Comparison of ENCODE assay signal across 1 cellular context in genomic region chr6:53496797-53497196, GRCh38.
TF ChIP-seq lines count a peak whose summit lies in the region.

No MANE protein-coding gene starts in this region.

TF ChIP-seq in GM23338, 12 proteins besides CTCF, POLR2A, EP300 and RAD21 (continued from another document):
- no peak for TF ChIP-seq REST (IDR thresholded peaks at IDR 0.05; ENCODE audit: unreplicated experiment)
- TF ChIP-seq ZNF462 (CRISPR knock-in tag; IDR thresholded peaks at IDR 0.05): no peak
- no peak for TF ChIP-seq POLR2AphosphoS5 (IDR thresholded peaks at IDR 0.05; ENCODE audit: low read depth)
- no peak for TF ChIP-seq ZNF114 (CRISPR knock-in tag; IDR thresholded peaks at IDR 0.05)
- TF ChIP-seq ZNF331 (CRISPR knock-in tag; IDR thresholded peaks at IDR 0.05; ENCODE audit: low read depth): no peak
- TF ChIP-seq CREB1 (CRISPR knock-in tag; IDR thresholded peaks at IDR 0.05; ENCODE audit: low read depth): no peak
TF ChIP-seq in GM23338: peak in this region for 0.
